ENCODE assay signal across 7 cellular contexts in the genomic region with DNA sequence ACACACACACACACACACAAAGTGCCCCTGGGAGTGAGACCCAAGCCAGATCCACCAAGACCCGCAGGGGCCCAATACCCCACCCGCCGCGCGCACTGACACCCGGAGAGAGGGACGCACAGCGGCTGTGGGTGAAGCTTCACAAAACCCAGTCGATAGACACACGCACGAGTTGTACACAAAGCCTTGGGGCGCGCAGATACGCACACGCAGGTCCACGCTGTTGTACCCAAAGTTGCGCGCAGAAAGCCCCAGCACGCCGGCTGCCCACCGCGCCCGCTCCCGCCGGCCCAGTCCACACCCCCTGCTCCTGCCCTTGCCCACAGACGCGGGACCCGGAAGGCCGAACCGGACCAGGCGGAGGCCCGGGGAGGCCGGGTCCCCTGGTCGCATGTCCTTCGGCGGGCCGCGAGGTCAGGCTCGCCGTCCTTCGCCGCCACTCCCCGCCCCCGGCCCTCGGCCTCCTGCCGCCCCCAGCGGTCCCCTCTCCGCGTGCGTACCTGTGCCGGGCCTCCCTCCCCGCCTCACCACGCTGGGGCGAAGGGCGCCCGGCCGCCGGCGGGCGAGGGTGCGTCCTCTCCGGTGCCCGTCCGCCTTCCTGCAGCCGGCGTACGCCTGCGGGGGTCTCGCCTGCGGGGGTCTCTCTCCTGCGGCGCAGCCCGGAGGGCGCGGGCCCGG. TPM values are rescaled to one million over a fixed set of nuclear protein-coding genes. Genes with fewer than 3 reads are reported as not detected.
A peak's percentile ranks its signal among the peaks of the same experiment; 100 is the strongest.
DNase-seq lines count a peak whose midpoint lies in the region; ATAC-seq, FAIRE-seq and TF ChIP-seq lines count a peak whose summit lies in the region.

TSS of gene TMEM74B (minus strand) at position 344 of the 678 bp plus-strand sequence. CDS start 1,180 bp downstream, outside the sequence.

- H3K27me3 ChIP-seq in HCT116 (ENCODE audit: insufficient read depth, low read length) (peaks cover 4% of the 10 kb centered on the region; the same call in 1 of the 2 replicates), WERI-Rb-1 (ENCODE audit: insufficient read depth, low read depth, severe bottlenecking) (peaks cover 13% of the 10 kb centered on the region), heart left ventricle (peaks cover 0 to 38% (median 9%) of the 10 kb centered on the region in 9 donors), skeletal muscle tissue (ENCODE audit: control insufficient read depth in 3 of 3, insufficient read depth in 3 of 3, low read length in 3 of 3) (peaks cover 15 to 30% (median 23%) of the 10 kb centered on the region in 3 donors)

- peak within 1 kb of the TSS; percentile 58 for H3K9ac ChIP-seq in HCT116 (ENCODE audit: low read length)
- H3K9ac ChIP-seq in skeletal muscle tissue (ENCODE audit: low read depth in 1 of 3, low read length in 3 of 3): peak within 1 kb of the TSS in 2 of 3 donors; percentile 33 to 40

- H3K36me3 ChIP-seq in HCT116 (ENCODE audit: control insufficient read depth in 1 of 2, insufficient read depth in 2 of 2, low read length in 2 of 2) (no peaks in the 10 kb centered on the region), WERI-Rb-1 (no peaks in the 10 kb centered on the region), heart left ventricle (peaks cover 0 to 3% (median 0%) of the 10 kb centered on the region in 9 donors), skeletal muscle tissue (ENCODE audit: control insufficient read depth in 3 of 3, insufficient read depth in 3 of 3, low read length in 3 of 3) (peaks cover 0 to 2% (median 0%) of the 10 kb centered on the region in 3 donors)

- no peaks in the 10 kb centered on the region for H4K20me1 ChIP-seq in HCT116 (ENCODE audit: insufficient read depth)

- TF ChIP-seq CTCF in HCT116 (IDR thresholded peaks at IDR 0.05 in 2 of 3, conservative IDR thresholded peaks at IDR 0.05 in 1 of 3; ENCODE audit: borderline replicate concordance in 1 of 3, insufficient read depth in 1 of 3, low read depth in 2 of 3, low read length in 2 of 3): no peak
- TF ChIP-seq CTCF in WERI-Rb-1 (IDR thresholded peaks at IDR 0.05; ENCODE audit: low read depth, low read length): no peak
- TF ChIP-seq CTCF in heart left ventricle (IDR thresholded peaks at IDR 0.05): no peak
- TF ChIP-seq CTCF in D721Med (IDR thresholded peaks at IDR 0.05; ENCODE audit: insufficient read depth, missing control alignments): no peak

- H3K9me3 ChIP-seq in HCT116 (ENCODE audit: control insufficient read depth in 1 of 2, insufficient read depth in 1 of 2, low read depth in 1 of 2, low read length in 2 of 2): no peaks in the 10 kb centered on the region
- no peaks in the 10 kb centered on the region for H3K9me3 ChIP-seq in WERI-Rb-1 (ENCODE audit: severe bottlenecking)
- H3K9me3 ChIP-seq in heart left ventricle: no peaks in the 10 kb centered on the region
- H3K9me3 ChIP-seq in skeletal muscle tissue (ENCODE audit: control insufficient read depth in 3 of 3, low read length in 3 of 3): no peaks in the 10 kb centered on the region

- TF ChIP-seq POLR2A in HCT116 (IDR thresholded peaks at IDR 0.05; ENCODE audit: borderline replicate concordance, extremely low read depth, insufficient read depth, insufficient read length): no peak
- no peak for TF ChIP-seq POLR2A in heart left ventricle (IDR thresholded peaks at IDR 0.05)
- TF ChIP-seq POLR2A in H54 (IDR thresholded peaks at IDR 0.05; ENCODE audit: low read depth, low read length): no peak

- no peak for DNase-seq in HCT116 (ENCODE audit: low read depth, low spot score)
- DNase-seq in WERI-Rb-1: peak; percentile 24
- no peak for DNase-seq in heart left ventricle
- no peak for DNase-seq in D721Med (ENCODE audit: insufficient read length, low spot score)
- no peak for DNase-seq in H54 (ENCODE audit: insufficient read length, low spot score)

- H3K79me2 ChIP-seq in HCT116 (ENCODE audit: insufficient read depth, low read length): no peaks in the 10 kb centered on the region

- H3K4me2 ChIP-seq in HCT116 (ENCODE audit: low read length): peak within 1 kb of the TSS; percentile 78

- ATAC-seq in HCT116: peak; percentile 39
- peak in 2 of 4 donors; percentile 3 to 9 for ATAC-seq in heart left ventricle
- no peak for ATAC-seq in GM19467 (IDR thresholded peaks at IDR 0.05; ENCODE audit: unreplicated experiment)

- H2AFZ ChIP-seq in HCT116 (ENCODE audit: low read depth, low read length, poor library complexity, severe bottlenecking): no peak within 1 kb of the TSS

- RAD21 ChIA-PET in HCT116 (lab: Charles Lee; ENCODE audit: low non-redundant PET in 1 of 2, low total read pairs in 2 of 2, uncharacterized antibody in 2 of 2, unreplicated experiment in 2 of 2): no interaction called here

- 1 to 4% (median 2%) methylated on average over 24 to 76 of the region's 76 CpGs for WGBS in heart left ventricle, 4 donors

- no TSS peak for BruUV-seq in HCT116 (replicated peaks; lab: Mats Ljungman, UMichigan)

- intact Hi-C loops in HCT116 (cut with micrococcal nuclease): loop anchor here (10.0 kb wide), 1 partner anchor 370 kb away; no protein-coding TSS in a partner anchor
- intact Hi-C loops in heart left ventricle (cut with DNase I): loop anchor here in 3 of 10 donors (10.0 kb wide), 2 partner anchors 220 to 370 kb away; no protein-coding TSS in a partner anchor

- H3K9me2 ChIP-seq in HCT116 (ENCODE audit: insufficient read depth): no peaks in the 10 kb centered on the region

- H3K4me3 ChIP-seq in HCT116 (replicated peaks in 1 of 2; ENCODE audit: low read depth in 1 of 2, low read length in 2 of 2) (peak within 1 kb of the TSS; percentile 51 to 59), WERI-Rb-1 (ENCODE audit: low read depth, low read length) (peak within 1 kb of the TSS; percentile 48), heart left ventricle (peak within 1 kb of the TSS; percentile 42 to 69 (median 58)), skeletal muscle tissue (ENCODE audit: low read length in 3 of 3) (peak within 1 kb of the TSS; percentile 30 to 45 (median 40))

- CTCF ChIA-PET in HCT116 (lab: Charles Lee): interaction anchor here (0.6 to 1.4 kb wide), 6 partner anchors 9 to 318 kb away, joined by 3 to 5 read pairs (median 4); partner anchors contain the start of gene C20orf202

- peaks cover 14 to 32% of the 10 kb centered on the region in 2 experiments; a peak in 3 of 4 replicates for H3K4me1 ChIP-seq in HCT116 (ENCODE audit: control insufficient read depth in 1 of 2, insufficient read depth in 2 of 2, low read length in 2 of 2)
- H3K4me1 ChIP-seq in heart left ventricle: peaks cover 0 to 31% (median 6%) of the 10 kb centered on the region in 12 donors
- peaks cover 5 to 14% (median 11%) of the 10 kb centered on the region in 3 donors for H3K4me1 ChIP-seq in skeletal muscle tissue (ENCODE audit: control insufficient read depth in 3 of 3, insufficient read depth in 3 of 3, low read length in 3 of 3)

- no peak for TF ChIP-seq RAD21 in HCT116 (IDR thresholded peaks at IDR 0.05; ENCODE audit: low read depth)

- POLR2A ChIA-PET in HCT116 (lab: Charles Lee): no interaction called here

- H3K27ac ChIP-seq in HCT116 (ENCODE audit: low read depth, low read length): peak within 1 kb of the TSS; percentile 22; the same call in 1 of the 2 replicates
- H3K27ac ChIP-seq in WERI-Rb-1: no peak within 1 kb of the TSS
- peak within 1 kb of the TSS in 6 of 12 donors; percentile 46 to 66 (median 46) for H3K27ac ChIP-seq in heart left ventricle
- H3K27ac ChIP-seq in skeletal muscle tissue (ENCODE audit: low read depth, low read length): no peak within 1 kb of the TSS

- no peak for FAIRE-seq in D721Med (lab: Jason Lieb, UNC)
- FAIRE-seq in H54 (lab: Jason Lieb, UNC): no peak

TF ChIP-seq in HCT116, 20 proteins besides CTCF, POLR2A, EP300 and RAD21:
- TF ChIP-seq ZFX (IDR thresholded peaks at IDR 0.05): peak; percentile 76
- no peak for TF ChIP-seq POLR2AphosphoS5 (IDR thresholded peaks at IDR 0.05; ENCODE audit: low read depth, low read length)
TF ChIP-seq in HCT116: peak in this region for 1.

RNA-seq across cellular contexts. Expression of gene TMEM74B, which starts in this region (rescaled TPM):
- total RNA-seq in HCT116 (2021; ENCODE audit: unreplicated experiment) (25.7 TPM), heart left ventricle (1 to 10 TPM in 8 of 9 donors, under 1 TPM in 1; 0.69 to 5.6 (median 1.9) TPM), skeletal muscle tissue (1.6 TPM)
- 20.2 and 24.2 TPM in 2 replicates for polyA plus RNA-seq in HCT116 (2012)
- polyA plus RNA-seq in heart left ventricle: 1 to 10 TPM in 1 of 2 donors, under 1 TPM in 1; 0.55 to 6.6 TPM
